20 cellular contexts compared by ENCODE assay signal in genomic region chrX:45632506-45632905, GRCh38.
DNase-seq lines count a peak whose midpoint lies in the region; ATAC-seq, FAIRE-seq and TF ChIP-seq lines count a peak whose summit lies in the region.
"Had no signal": no experiment of that assay in that cellular context is flagged by ENCODE, and none has a peak within 500 bp of the region (broad histone marks: within the 10 kb centered on the region; RNA-seq: fewer than 3 reads in every experiment).

No MANE protein-coding gene starts in this region.

- POLR2A ChIA-PET in SK-N-SH (lab: Yijun Ruan, JAX) = no interaction called here
- POLR2A ChIA-PET in WTC11 (lab: Charles Lee) = no interaction called here
- POLR2A ChIA-PET in PC-9 (lab: Charles Lee; ENCODE audit: unreplicated experiment) = no interaction called here

- no peak for TF ChIP-seq RAD21 in SK-N-SH (IDR thresholded peaks at IDR 0.05; ENCODE audit: low read length)

- ATAC-seq in SK-N-SH treated with all-trans-retinoic acid at 6 μM for 48 hours (no peak), WTC11 (no peak)
- ATAC-seq: T-cell had no signal

- peaks cover 0 to 4% of the 10 kb centered on the region in 2 experiments for H3K36me3 ChIP-seq in SK-N-SH (replicated peaks in 1 of 2; ENCODE audit: control insufficient read depth in 1 of 2, insufficient read depth in 2 of 2, low read length in 1 of 2)
- H3K36me3 ChIP-seq in kidney (ENCODE audit: control insufficient read depth in 1 of 2, insufficient read depth in 2 of 2, low read length in 2 of 2) = no peaks in the 10 kb centered on the region
- H3K36me3 ChIP-seq in PC-9 (ENCODE audit: low read depth) = no peaks in the 10 kb centered on the region

- no peaks in the 10 kb centered on the region for H3K9me2 ChIP-seq in SK-N-SH
- H3K9me2 ChIP-seq in PC-9 (ENCODE audit: insufficient read depth) = no peaks in the 10 kb centered on the region

- no peak overlapping the region for H3K9ac ChIP-seq in SK-N-SH
- no peak overlapping the region for H3K9ac ChIP-seq in kidney (ENCODE audit: low read length in 2 of 2)

- peaks cover 15% of the 10 kb centered on the region for H3K9me3 Mint-ChIP-seq in WTC11
- H3K9me3 Mint-ChIP-seq: CD8-positive, alpha-beta memory T cell had no signal

- no peaks in the 10 kb centered on the region for H3K79me2 ChIP-seq in SK-N-SH (ENCODE audit: insufficient read depth)
- no peaks in the 10 kb centered on the region for H3K79me2 ChIP-seq in PC-9 (ENCODE audit: low read depth)

- H3K4me3 ChIP-seq in SK-N-SH (ENCODE audit: low read depth in 2 of 2, low read length in 1 of 2) = no peak overlapping the region
- no peak overlapping the region for H3K4me3 ChIP-seq in kidney (ENCODE audit: low read length in 2 of 2)
- no peak overlapping the region for H3K4me3 ChIP-seq in PC-9

- H3K27ac Mint-ChIP-seq in WTC11 = no peak overlapping the region
- H3K27ac Mint-ChIP-seq: CD8-positive, alpha-beta memory T cell; T-cell had no signal

- H3F3A ChIP-seq in SK-N-SH (replicated peaks; ENCODE audit: insufficient read depth) (peaks cover 7% of the 10 kb centered on the region), PC-9 (ENCODE audit: insufficient read depth, low read depth) (no peaks in the 10 kb centered on the region)

- intact Hi-C loops in kidney (cut with DNase I) = no loop called here
- intact Hi-C loops in PC-9 (cut with micrococcal nuclease; ENCODE audit: unreplicated experiment) = no loop called here

- 70% methylated on average over 13 of the region's 17 CpGs for WGBS in SK-N-SH (ENCODE audit: low lambda C conversion rate)

- H3K4me2 ChIP-seq in SK-N-SH (no peak overlapping the region), PC-9 (no peak overlapping the region)

- DNase-seq in SK-N-SH (no peak), WTC11 (ENCODE audit: low spot score) (peak; percentile 12), kidney (peak; percentile 54), PC-9 (no peak), SK-N-DZ (ENCODE audit: low spot score) (no peak), SIG-M5 treated with dmso at 0.1 percent for 504 hours (lab: John Stamatoyannopoulos, UW; ENCODE audit: unreplicated experiment) (no peak)
- DNase-seq: Calu3; CD8-positive, alpha-beta memory T cell; DMS153; KBM-7; NCI-H1092 treated with DMSO at 0.1 percent for 48 hours; NCI-H1436 treated with DMSO at 0.1 percent for 48 hours; NCI-H69; Right ventricle myocardium superior; T-cell had no signal

- no peaks in the 10 kb centered on the region; the same call in 1 of the 2 replicates for H3K36me3 Mint-ChIP-seq in WTC11
- H3K36me3 Mint-ChIP-seq: CD8-positive, alpha-beta memory T cell; T-cell had no signal

- H3K27me3 ChIP-seq in SK-N-SH (ENCODE audit: insufficient read depth) (no peaks in the 10 kb centered on the region), PC-9 (ENCODE audit: insufficient read depth, low read depth) (no peaks in the 10 kb centered on the region)

- no TSS peak for BruUV-seq in PC-9 (replicated peaks; lab: Mats Ljungman, UMichigan)

- H2AFZ ChIP-seq in SK-N-SH (ENCODE audit: low read depth) (no peak overlapping the region), PC-9 (no peak overlapping the region)

- H3K9me3 ChIP-seq in SK-N-SH = peaks cover 9% of the 10 kb centered on the region; the same call in 1 of the 2 replicates
- H3K9me3 ChIP-seq in kidney (ENCODE audit: control insufficient read depth in 1 of 2, low read length in 2 of 2) = no peaks in the 10 kb centered on the region
- no peaks in the 10 kb centered on the region for H3K9me3 ChIP-seq in PC-9 (ENCODE audit: insufficient read depth, low read depth)

- TF ChIP-seq EP300 in SK-N-SH (IDR thresholded peaks at IDR 0.05; ENCODE audit: borderline replicate concordance in 1 of 2, low read depth in 1 of 2, low read length in 1 of 2) = no peak

- CTCF ChIA-PET in SK-N-SH (lab: Yijun Ruan, JAX) (no interaction called here), WTC11 (lab: Charles Lee) (interaction anchor here (0.6 to 1.9 kb wide), 7 partner anchors 11 to 310 kb away, joined by 3 to 10 read pairs (median 3); no protein-coding TSS in a partner anchor), PC-9 (lab: Charles Lee) (no interaction called here)

- H3K4me1 Mint-ChIP-seq in WTC11 = no peaks in the 10 kb centered on the region
- H3K4me1 Mint-ChIP-seq: CD8-positive, alpha-beta memory T cell; T-cell had no signal

- H4K20me1 ChIP-seq in SK-N-SH (ENCODE audit: insufficient read depth) = no peaks in the 10 kb centered on the region
- no peaks in the 10 kb centered on the region for H4K20me1 ChIP-seq in PC-9 (ENCODE audit: insufficient read depth)

- TF ChIP-seq CTCF in SK-N-SH (IDR thresholded peaks at IDR 0.05) (peak; percentile 25; the same call in 1 of the 2 replicates), WTC11 (IDR thresholded peaks at IDR 0.05) (no peak), kidney (IDR thresholded peaks at IDR 0.05; ENCODE audit: borderline replicate concordance, extremely low read depth, insufficient read depth) (no peak), PC-9 (conservative IDR thresholded peaks at IDR 0.05) (no peak)

- H3K27ac ChIP-seq in SK-N-SH (ENCODE audit: low read depth in 2 of 2, low read length in 1 of 2) (no peak overlapping the region), kidney (ENCODE audit: low read depth in 2 of 2, low read length in 2 of 2) (no peak overlapping the region), PC-9 (no peak overlapping the region)
- H3K27ac ChIP-seq: C4-2B had no signal

- H3K4me3 Mint-ChIP-seq in WTC11 = no peak overlapping the region
- H3K4me3 Mint-ChIP-seq: CD8-positive, alpha-beta memory T cell; T-cell had no signal

- H3K4me1 ChIP-seq in SK-N-SH (ENCODE audit: control insufficient read depth in 1 of 2, insufficient read depth in 2 of 2, low read depth in 1 of 2, low read length in 1 of 2) (no peaks in the 10 kb centered on the region), kidney (ENCODE audit: control insufficient read depth in 1 of 2, insufficient read depth in 1 of 2, low read depth in 1 of 2, low read length in 2 of 2) (no peaks in the 10 kb centered on the region), PC-9 (replicated peaks; ENCODE audit: insufficient read depth) (no peaks in the 10 kb centered on the region)

- no peaks in the 10 kb centered on the region for H3K27me3 Mint-ChIP-seq in WTC11 (ENCODE audit: low read depth)

- FAIRE-seq in kidney (lab: Jason Lieb, UNC) = no peak
- FAIRE-seq: G401.6, GM18507, H54 had no signal

TF ChIP-seq in SK-N-SH, 30 proteins besides CTCF, POLR2A, EP300 and RAD21 (continues in another document):
- TF ChIP-seq POLR2AphosphoS5 (IDR thresholded peaks at IDR 0.05; ENCODE audit: low read depth, low read length) (no peak), MAX (IDR thresholded peaks at IDR 0.05; ENCODE audit: low read depth) (no peak), SMC3 (IDR thresholded peaks at IDR 0.05; ENCODE audit: low read depth, low read length) (no peak)
- TF ChIP-seq, protein P1, sequence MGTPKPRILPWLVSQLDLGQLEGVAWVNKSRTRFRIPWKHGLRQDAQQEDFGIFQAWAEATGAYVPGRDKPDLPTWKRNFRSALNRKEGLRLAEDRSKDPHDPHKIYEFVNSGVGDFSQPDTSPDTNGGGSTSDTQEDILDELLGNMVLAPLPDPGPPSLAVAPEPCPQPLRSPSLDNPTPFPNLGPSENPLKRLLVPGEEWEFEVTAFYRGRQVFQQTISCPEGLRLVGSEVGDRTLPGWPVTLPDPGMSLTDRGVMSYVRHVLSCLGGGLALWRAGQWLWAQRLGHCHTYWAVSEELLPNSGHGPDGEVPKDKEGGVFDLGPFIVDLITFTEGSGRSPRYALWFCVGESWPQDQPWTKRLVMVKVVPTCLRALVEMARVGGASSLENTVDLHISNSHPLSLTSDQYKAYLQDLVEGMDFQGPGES (IDR thresholded peaks at IDR 0.05; ENCODE audit: low read depth, low read length) = no peak

TF ChIP-seq in SK-N-SH treated with all-trans-retinoic acid at 6 μM for 48 hours, 23 proteins besides CTCF, POLR2A, EP300 and RAD21:
- TF ChIP-seq ESRRG (CRISPR knock-in tag; IDR thresholded peaks at IDR 0.05) = no peak
- TF ChIP-seq OSR1 (CRISPR knock-in tag; IDR thresholded peaks at IDR 0.05) = no peak
- TF ChIP-seq GLIS3 (CRISPR knock-in tag; IDR thresholded peaks at IDR 0.05) = no peak

TF ChIP-seq in WTC11, 78 proteins besides CTCF, POLR2A, EP300 and RAD21 (continues in another document):
- TF ChIP-seq USF1 (CRISPR knock-in tag; IDR thresholded peaks at IDR 0.05) (no peak), NR3C1 (CRISPR knock-in tag; conservative IDR thresholded peaks at IDR 0.05; ENCODE audit: low read depth) (no peak), ETV6 (CRISPR knock-in tag; IDR thresholded peaks at IDR 0.05) (no peak), E2F4 (CRISPR knock-in tag; IDR thresholded peaks at IDR 0.05; ENCODE audit: borderline replicate concordance, low read depth) (no peak), JAZF1 (CRISPR knock-in tag; IDR thresholded peaks at IDR 0.05) (no peak), ATF6 (CRISPR knock-in tag; IDR thresholded peaks at IDR 0.05) (no peak)

Comparison
In these comparisons a context has a peak if more than half of its experiments do, and no peak if none do; other contexts are left out.
1. DNase-seq: peak in WTC11 (single experiment) and kidney (single experiment); none in SK-N-SH (single experiment), PC-9 (0 of 2), SK-N-DZ (single experiment) and SIG-M5 treated with dmso at 0.1 percent for 504 hours (single experiment).
2. Of the 6 proteins assayed by ChIP-seq in both WTC11 and SK-N-SH: peak only in WTC11: none; only in SK-N-SH: CTCF; in both: none; in neither: 5.